Comparison of ENCODE assay signal across 18 cellular contexts in the genomic region with DNA sequence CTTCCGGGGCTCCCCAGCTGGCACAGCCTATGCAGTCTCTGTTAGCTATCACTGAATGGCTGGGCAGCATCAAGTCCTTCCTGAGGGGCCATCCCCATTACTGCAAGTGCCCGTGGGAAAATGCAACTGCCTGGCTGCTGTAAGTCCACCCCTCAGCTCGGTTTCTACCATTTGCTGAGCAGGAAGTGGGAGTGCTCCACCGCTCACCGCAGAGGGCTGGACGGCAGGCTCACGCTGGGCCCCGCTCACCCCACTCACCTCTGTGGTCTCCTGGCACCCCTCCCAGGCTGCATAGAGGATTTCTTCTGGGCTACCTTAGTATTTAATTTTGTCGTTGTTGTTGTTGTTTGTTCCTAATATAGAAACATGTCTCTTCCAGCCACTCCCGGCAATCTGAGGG.
"Had no signal": no experiment of that assay in that cellular context is flagged by ENCODE, and none has a peak within 500 bp of the region (broad histone marks: within the 10 kb centered on the region; RNA-seq: fewer than 3 reads in every experiment).

No MANE protein-coding gene starts in this region.

- H3K4me3 ChIP-seq: esophagus muscularis mucosa, lung, neural progenitor cell, SJSA1, thyroid gland had no signal

- H3K27me3 Mint-ChIP-seq: naive B cell; stimulated activated naive CD8-positive, alpha-beta T cell treated with anti-CD3 and anti-CD28 coated beads, Interleukin-15, Interleukin-2, amounts not matched to agents 100 ng/mL and 50 ng/mL, for 24 hours had no signal

- H3K27ac ChIP-seq: esophagus muscularis mucosa, neural progenitor cell, SJSA1, thyroid gland had no signal

- H3K27ac Mint-ChIP-seq: activated naive CD4-positive, alpha-beta T cell treated with anti-CD3 and anti-CD28 coated beads for 36 hours; activated T-helper 2 cell treated with anti-CD3 and anti-CD28 coated beads, Interferon-gamma antibody, Interleukin-2, Interleukin-4, amounts not matched to agents 10 μg/mL and 5 μg/mL and 100 μg/mL, durations not matched to agents 14 hours and 24 hours and 36 hours; neural progenitor cell; stimulated activated naive CD8-positive, alpha-beta T cell treated with anti-CD3 and anti-CD28 coated beads, Interleukin-15, Interleukin-2, amounts not matched to agents 100 ng/mL and 50 ng/mL, for 24 hours had no signal

- DNase-seq: activated CD4-positive, alpha-beta T cell treated with anti-CD3 and anti-CD28 coated beads for 1 hour; activated CD4-positive, alpha-beta T cell treated with anti-CD3 and anti-CD28 coated beads, Interleukin-2, amount 50 U/mL, for 4 hours; activated naive CD4-positive, alpha-beta T cell treated with anti-CD3 and anti-CD28 coated beads for 36 hours; activated T-cell treated with anti-CD3 and anti-CD28 coated beads, Interleukin-2, amount 50 U/mL, for 1 hour; effector memory CD4-positive, alpha-beta T cell; head of caudate nucleus; naive B cell; retina; stimulated activated CD4-positive, alpha-beta T cell treated with anti-CD3 and anti-CD28 coated beads, Interleukin-4, amount 100 ng/mL, for 24 hours; substantia nigra; T-helper 9 cell; thyroid gland had no signal

- H3K4me3 Mint-ChIP-seq: activated naive CD4-positive, alpha-beta T cell treated with anti-CD3 and anti-CD28 coated beads for 36 hours; naive B cell; neural progenitor cell; stimulated activated naive CD8-positive, alpha-beta T cell treated with anti-CD3 and anti-CD28 coated beads, Interleukin-15, Interleukin-2, amounts not matched to agents 100 ng/mL and 50 ng/mL, for 24 hours had no signal

- H3K4me1 ChIP-seq: esophagus muscularis mucosa, neural progenitor cell, thyroid gland had no signal

- H3K9me3 ChIP-seq: SJSA1, thyroid gland had no signal

- H3K36me3 ChIP-seq: neural progenitor cell, SJSA1 had no signal

- H3K27me3 ChIP-seq: esophagus muscularis mucosa, neural progenitor cell, SJSA1, thyroid gland had no signal
